ENCODE assay signal across 12 cellular contexts in the genomic region with DNA sequence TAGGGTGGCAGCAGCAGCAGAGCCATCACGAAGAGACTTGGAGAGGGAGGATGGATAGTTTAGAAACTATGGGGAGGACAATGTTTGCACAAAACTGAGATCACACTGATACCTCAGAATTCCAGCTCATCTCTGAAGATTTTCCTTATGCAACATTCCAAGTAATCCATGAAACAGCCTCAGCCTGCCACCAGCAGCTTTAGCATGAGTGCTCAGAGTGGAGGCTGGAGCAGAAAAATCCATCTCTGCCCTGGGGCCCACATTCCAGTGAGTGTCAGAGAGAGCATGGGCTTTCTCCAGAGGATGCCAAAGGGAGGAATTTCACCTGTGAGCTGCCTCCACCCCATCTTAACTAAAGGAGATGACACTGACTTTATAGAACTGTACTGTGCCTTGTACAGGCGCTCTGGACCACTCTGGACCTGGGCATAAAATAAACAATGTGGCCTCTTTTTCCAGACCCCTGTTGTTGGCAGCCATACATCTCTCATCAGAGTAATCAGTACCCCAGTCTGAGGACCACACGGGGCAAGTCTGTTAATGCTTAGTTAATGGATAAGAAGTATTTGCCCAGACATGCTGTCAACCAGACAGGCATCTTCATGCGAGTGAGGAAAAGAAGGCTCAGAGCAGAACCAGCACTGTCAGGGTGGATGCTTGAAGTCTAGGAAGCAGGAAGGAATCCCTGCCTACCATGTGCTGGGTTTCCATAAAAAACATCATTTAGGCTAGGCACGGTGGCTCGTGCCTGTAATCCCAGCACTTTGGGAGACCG.
A peak's percentile ranks its signal among the peaks of the same experiment; 100 is the strongest.
DNase-seq lines count a peak whose midpoint lies in the region; ATAC-seq and TF ChIP-seq lines count a peak whose summit lies in the region.
"Had no signal": no experiment of that assay in that cellular context is flagged by ENCODE, and none has a peak within 500 bp of the region (broad histone marks: within the 10 kb centered on the region; RNA-seq: fewer than 3 reads in every experiment).

No MANE protein-coding gene starts in this region.

- no peak for ATAC-seq in HG02623 (IDR thresholded peaks at IDR 0.05; ENCODE audit: unreplicated experiment)
- no peak for ATAC-seq in GM21515 (IDR thresholded peaks at IDR 0.05; ENCODE audit: unreplicated experiment)
- ATAC-seq: naive thymus-derived CD4-positive, alpha-beta T cell had no signal

- TF ChIP-seq CTCF in epithelial cell of esophagus (IDR thresholded peaks at IDR 0.05; ENCODE audit: insufficient read depth, low read depth, low read length, missing control alignments) (no peak), osteoblast (IDR thresholded peaks at IDR 0.05; ENCODE audit: extremely low read depth, low read depth, low read length) (no peak)

- H3K4me1 ChIP-seq in osteoblast (ENCODE audit: insufficient read depth, low read length) = peaks cover 24% of the 10 kb centered on the region
- H3K4me1 ChIP-seq: transverse colon had no signal

- no peaks in the 10 kb centered on the region for H3K79me2 ChIP-seq in osteoblast (ENCODE audit: insufficient read depth, low read length)

- H2AFZ ChIP-seq in osteoblast (ENCODE audit: low read length) = no peak overlapping the region

- H4K20me1 ChIP-seq in osteoblast (ENCODE audit: insufficient read depth, low read length) = no peaks in the 10 kb centered on the region

- no peaks in the 10 kb centered on the region for H3K36me3 ChIP-seq in osteoblast (ENCODE audit: insufficient read depth, low read length)
- H3K36me3 ChIP-seq: left ventricle myocardium inferior, transverse colon had no signal

- H3K27me3 ChIP-seq in osteoblast (ENCODE audit: insufficient read depth, low read length) = no peaks in the 10 kb centered on the region
- H3K27me3 ChIP-seq: transverse colon had no signal

- no peaks in the 10 kb centered on the region for H3K9me3 ChIP-seq in osteoblast (ENCODE audit: low read depth, low read length)
- H3K9me3 ChIP-seq: left ventricle myocardium inferior, transverse colon had no signal

- DNase-seq in GM04503 (ENCODE audit: low read depth) = peak; percentile 65
- DNase-seq in NCI-H226 = peak; percentile 92
- peak; percentile 90 for DNase-seq in epithelial cell of esophagus (ENCODE audit: low read depth)
- DNase-seq in osteoblast (ENCODE audit: insufficient read length, low spot score, missing footprints) = peak; percentile 9
- DNase-seq in midbrain (lab: John Stamatoyannopoulos, UW) = no peak
- DNase-seq: hypothalamus; left ventricle myocardium inferior; naive thymus-derived CD4-positive, alpha-beta T cell; NCI-H2107; transverse colon had no signal

- H3K4me3 ChIP-seq in epithelial cell of esophagus (ENCODE audit: low read length) (no peak overlapping the region), osteoblast (ENCODE audit: insufficient read depth, low read length) (no peak overlapping the region)
- H3K4me3 ChIP-seq: left ventricle myocardium inferior, transverse colon had no signal

- no peak overlapping the region for H3K27ac ChIP-seq in osteoblast (ENCODE audit: low read depth, low read length)
- H3K27ac ChIP-seq: left ventricle myocardium inferior, transverse colon had no signal

- no peak overlapping the region for H3K4me2 ChIP-seq in osteoblast (ENCODE audit: insufficient read depth, low read length)
